Comparison of ENCODE assay signal across 12 cellular contexts in genomic region chr14:103540816-103541493, GRCh38. TPM values are rescaled to one million over a fixed set of nuclear protein-coding genes. Genes with fewer than 3 reads are reported as not detected.
DNase-seq lines count a peak whose midpoint lies in the region; ATAC-seq and TF ChIP-seq lines count a peak whose summit lies in the region.
"Had no signal": no experiment of that assay in that cellular context is flagged by ENCODE, and none has a peak within 500 bp of the region (broad histone marks: within the 10 kb centered on the region; RNA-seq: fewer than 3 reads in every experiment).

No MANE protein-coding gene starts in this region.

- H3K36me3 ChIP-seq in SJCRH30 (no peaks in the 10 kb centered on the region), endodermal cell (ENCODE audit: control insufficient read depth, insufficient read depth, low read length) (no peaks in the 10 kb centered on the region), muscle layer of colon (ENCODE audit: insufficient read depth, low read length) (no peaks in the 10 kb centered on the region), tibial artery (peaks cover 0 to 13% (median 0%) of the 10 kb centered on the region in 3 donors)

- no peak overlapping the region for H3K9ac ChIP-seq in endodermal cell (ENCODE audit: extremely low read depth, low read length, poor library complexity, severe bottlenecking)
- no peak overlapping the region for H3K9ac ChIP-seq in muscle layer of colon (ENCODE audit: low read length)

- H3K9me3 ChIP-seq in SJCRH30 (replicated peaks) (no peaks in the 10 kb centered on the region), endodermal cell (ENCODE audit: control insufficient read depth, low read length) (no peaks in the 10 kb centered on the region), muscle layer of colon (ENCODE audit: low read length) (no peaks in the 10 kb centered on the region), tibial artery (no peaks in the 10 kb centered on the region)

- H3K27ac ChIP-seq in SJCRH30 (peak overlapping the region; percentile 87), endodermal cell (ENCODE audit: low read depth, low read length) (peak overlapping the region; percentile 100), muscle layer of colon (ENCODE audit: low read depth, low read length) (peak overlapping the region; percentile 59), tibial artery (peak overlapping the region; percentile 83 to 86)

- peak in 1 of 2 experiments; percentile 52 for DNase-seq in SJCRH30
- DNase-seq in endodermal cell, result no peak
- DNase-seq in tibial artery, result no peak
- no peak for DNase-seq in stimulated activated CD4-positive, alpha-beta T cell treated with anti-CD3 and anti-CD28 coated beads, Interleukin-4, amount 100 ng/mL, for 24 hours
- DNase-seq: activated CD4-positive, alpha-beta T cell treated with anti-CD3 and anti-CD28 coated beads, Interleukin-2, amount 10 ng/mL, durations not matched to agents 24 days and 14 days; activated naive CD8-positive, alpha-beta T cell treated with anti-CD3 and anti-CD28 coated beads for 36 hours; NCI-H446 treated with DMSO at 0.1 percent for 48 hours had no signal

- no peak overlapping the region for H3K4me3 ChIP-seq in SJCRH30
- no peak overlapping the region for H3K4me3 ChIP-seq in endodermal cell (ENCODE audit: low read length)
- peak overlapping the region in 1 of 2 donors; percentile 31 for H3K4me3 ChIP-seq in muscle layer of colon (ENCODE audit: low read depth in 1 of 2, low read length in 2 of 2)
- H3K4me3 ChIP-seq in tibial artery, result no peak overlapping the region
- H3K4me3 ChIP-seq: K562 had no signal

- no peaks in the 10 kb centered on the region for H3K4me1 Mint-ChIP-seq in endodermal cell
- H3K4me1 Mint-ChIP-seq: activated CD4-positive, alpha-beta T cell treated with anti-CD3 and anti-CD28 coated beads, Interleukin-2, amount 10 ng/mL, durations not matched to agents 24 days and 14 days; activated naive CD8-positive, alpha-beta T cell treated with anti-CD3 and anti-CD28 coated beads for 36 hours had no signal

- H3K27me3 ChIP-seq in SJCRH30, result no peaks in the 10 kb centered on the region
- no peaks in the 10 kb centered on the region for H3K27me3 ChIP-seq in endodermal cell (ENCODE audit: control insufficient read depth, insufficient read depth, low read length, poor library complexity, severe bottlenecking)
- no peaks in the 10 kb centered on the region for H3K27me3 ChIP-seq in muscle layer of colon (ENCODE audit: control insufficient read depth in 1 of 2, insufficient read depth in 2 of 2, low read length in 2 of 2)
- H3K27me3 ChIP-seq in tibial artery, result no peaks in the 10 kb centered on the region

- H3K27ac Mint-ChIP-seq in endodermal cell, result no peak overlapping the region
- H3K27ac Mint-ChIP-seq: activated CD4-positive, alpha-beta T cell treated with anti-CD3 and anti-CD28 coated beads, Interleukin-2, amount 10 ng/mL, durations not matched to agents 24 days and 14 days; activated naive CD8-positive, alpha-beta T cell treated with anti-CD3 and anti-CD28 coated beads for 36 hours had no signal

- intact Hi-C loops in tibial artery (cut with DNase I; ENCODE audit: low total_unique reads), result loop anchor here (2.0 to 10.0 kb wide), 2 partner anchors 20 to 46 kb away; no protein-coding TSS in a partner anchor

- 85 to 87% methylated on average over 9 to 13 of the region's 14 CpGs for WGBS in endodermal cell (ENCODE audit: insufficient coverage in 1 of 2, insufficient read length in 1 of 2), 2 experiments

- H3K9me3 Mint-ChIP-seq in endodermal cell, result no peaks in the 10 kb centered on the region
- H3K9me3 Mint-ChIP-seq: activated CD4-positive, alpha-beta T cell treated with anti-CD3 and anti-CD28 coated beads, Interleukin-2, amount 10 ng/mL, durations not matched to agents 24 days and 14 days; activated naive CD8-positive, alpha-beta T cell treated with anti-CD3 and anti-CD28 coated beads for 36 hours had no signal

- no peak for TF ChIP-seq CTCF in endodermal cell (conservative IDR thresholded peaks at IDR 0.05)
- no peak for TF ChIP-seq CTCF in tibial artery (IDR thresholded peaks at IDR 0.05)

- H3K4me3 Mint-ChIP-seq in endodermal cell, result no peak overlapping the region
- H3K4me3 Mint-ChIP-seq: activated CD4-positive, alpha-beta T cell treated with anti-CD3 and anti-CD28 coated beads, Interleukin-2, amount 10 ng/mL, durations not matched to agents 24 days and 14 days; activated naive CD8-positive, alpha-beta T cell treated with anti-CD3 and anti-CD28 coated beads for 36 hours had no signal

- ATAC-seq in GM18861 (IDR thresholded peaks at IDR 0.05; ENCODE audit: unreplicated experiment) (no peak), HG03342 (IDR thresholded peaks at IDR 0.05; ENCODE audit: unreplicated experiment) (no peak), GM21723 (IDR thresholded peaks at IDR 0.05; ENCODE audit: unreplicated experiment) (no peak)
- ATAC-seq: K562 had no signal

- H3K4me1 ChIP-seq in SJCRH30 (peaks cover 56% of the 10 kb centered on the region), endodermal cell (ENCODE audit: control insufficient read depth, insufficient read depth, low read length) (peaks cover 11% of the 10 kb centered on the region), muscle layer of colon (ENCODE audit: insufficient read depth, low read length) (peaks cover 77% of the 10 kb centered on the region), tibial artery (peaks cover 0 to 72% (median 68%) of the 10 kb centered on the region in 4 donors)

- H3K27me3 Mint-ChIP-seq in endodermal cell (ENCODE audit: insufficient read depth), result peaks cover 3% of the 10 kb centered on the region
- H3K27me3 Mint-ChIP-seq: activated CD4-positive, alpha-beta T cell treated with anti-CD3 and anti-CD28 coated beads, Interleukin-2, amount 10 ng/mL, durations not matched to agents 24 days and 14 days had no signal

- H3K36me3 Mint-ChIP-seq in endodermal cell (ENCODE audit: low read depth), result no peaks in the 10 kb centered on the region
- H3K36me3 Mint-ChIP-seq: activated naive CD8-positive, alpha-beta T cell treated with anti-CD3 and anti-CD28 coated beads for 36 hours had no signal

RNA-seq across cellular contexts. Expression of gene TRMT61A, which starts 12.0 kb away (rescaled TPM):
- 18.1 and 18.7 TPM in 2 replicates for total RNA-seq in SJCRH30 (2014; rRNA removed; shearing (Covaris generic))
- 1 to 10 TPM; 7.4 to 7.9 TPM for total RNA-seq in endodermal cell
- 4.5 TPM for polyA plus RNA-seq in endodermal cell (2013, experiment 1 of 2)
- 4.1 TPM for polyA plus RNA-seq in endodermal cell (2013, experiment 2 of 2)

RNA-seq across cellular contexts. Expression of gene CKB, which starts 18.3 kb away (rescaled TPM):
- total RNA-seq in SJCRH30 (2014; rRNA removed; shearing (Covaris generic)), result 66.4 and 84.4 TPM in 2 replicates
- total RNA-seq in endodermal cell, result 100 to 1,000 TPM; 602 to 920 TPM
- 1,216 TPM for polyA plus RNA-seq in endodermal cell (2013, experiment 1 of 2)
- polyA plus RNA-seq in endodermal cell (2013, experiment 2 of 2), result 1,012 TPM

RNA-seq across cellular contexts. Expression of gene BAG5, which starts 21.5 kb away (rescaled TPM):
- total RNA-seq in SJCRH30 (2014; rRNA removed; shearing (Covaris generic)), result 43.7 and 45.9 TPM in 2 replicates
- 10 to 100 TPM; 27.6 to 28.1 TPM for total RNA-seq in endodermal cell
- polyA plus RNA-seq in endodermal cell (2013, experiment 1 of 2), result 20.2 TPM
- 20.5 TPM for polyA plus RNA-seq in endodermal cell (2013, experiment 2 of 2)

RNA-seq across cellular contexts. Expression of gene COA8, which starts 21.8 kb away (rescaled TPM):
- 43.0 and 47.2 TPM in 2 replicates for total RNA-seq in SJCRH30 (2014; rRNA removed; shearing (Covaris generic))
- total RNA-seq in endodermal cell, result 10 to 100 TPM; 30.1 to 39.8 TPM
- 34.9 TPM for polyA plus RNA-seq in endodermal cell (2013, experiment 1 of 2)
- polyA plus RNA-seq in endodermal cell (2013, experiment 2 of 2), result 38.8 TPM
